28 cellular contexts compared by ENCODE assay signal in genomic region chr19:33346665-33347064, GRCh38. TPM values are rescaled to one million over a fixed set of nuclear protein-coding genes. Genes with fewer than 3 reads are reported as not detected.
DNase-seq lines count a peak whose midpoint lies in the region; ATAC-seq, FAIRE-seq and TF ChIP-seq lines count a peak whose summit lies in the region.
"Had no signal": no experiment of that assay in that cellular context is flagged by ENCODE, and none has a peak within 500 bp of the region (broad histone marks: within the 10 kb centered on the region; RNA-seq: fewer than 3 reads in every experiment).

No MANE protein-coding gene starts in this region.

- no peak overlapping the region for H2BK20ac ChIP-seq in IMR-90 (ENCODE audit: low read depth, low read length)

- H2AFZ ChIP-seq in HepG2 (ENCODE audit: low read length) = no peak overlapping the region
- no peak overlapping the region for H2AFZ ChIP-seq in IMR-90 (replicated peaks; ENCODE audit: low read length, poor library complexity)
- H2AFZ ChIP-seq in K562 (ENCODE audit: low read depth, low read length) = no peak overlapping the region

- BruUV-seq in HepG2 (replicated peaks; lab: Mats Ljungman, UMichigan) (no TSS peak), IMR-90 (replicated peaks; lab: Mats Ljungman, UMichigan) (no TSS peak), K562 (replicated peaks; lab: Mats Ljungman, UMichigan) (no TSS peak)

- no peak overlapping the region for H3K14ac ChIP-seq in IMR-90 (replicated peaks; ENCODE audit: low read depth, low read length)

- in situ Hi-C loops in HepG2 (cut with HindIII; ENCODE audit: extremely low pct_ligation_motif_present, low pct_unique_long_range_greater_than_20kb) (no loop called here), IMR-90 (cut with MboI; ENCODE audit: low sequenced_read_pairs) (no loop called here), K562 (cut with MboI) (no loop called here)

- no peak overlapping the region for H2BK5ac ChIP-seq in IMR-90 (ENCODE audit: low read depth, low read length, poor library complexity, severe bottlenecking)

- ATAC-seq in HepG2 (no peak), right lobe of liver (no peak), IMR-90 (ENCODE audit: low read depth) (no peak), K562 (no peak), HG02610 (IDR thresholded peaks at IDR 0.05; ENCODE audit: unreplicated experiment) (no peak), HG02763 (IDR thresholded peaks at IDR 0.05; ENCODE audit: unreplicated experiment) (no peak)
- ATAC-seq: GM12878 had no signal

- H3K27ac ChIP-seq in HepG2 (ENCODE audit: extremely low read length, insufficient read depth, low read length) (no peak overlapping the region), right lobe of liver (no peak overlapping the region), IMR-90 (ENCODE audit: insufficient read depth, low read length) (no peak overlapping the region), K562 (ENCODE audit: extremely low read depth, low read depth, low read length) (no peak overlapping the region)
- H3K27ac ChIP-seq: 22Rv1, BLaER1 had no signal

- POLR2A ChIA-PET in HepG2 (lab: Yijun Ruan, JAX) (no interaction called here), IMR-90 (lab: Charles Lee; ENCODE audit: unreplicated experiment) (no interaction called here), K562 (lab: Yijun Ruan, JAX) (no interaction called here)

- H3K79me1 ChIP-seq in IMR-90 (ENCODE audit: low read depth in 1 of 2, low read length in 2 of 2) = no peaks in the 10 kb centered on the region

- H2BK15ac ChIP-seq in IMR-90 (ENCODE audit: low read depth, low read length) = no peak overlapping the region

- H3K79me2 ChIP-seq in HepG2 (ENCODE audit: insufficient read depth, low read length) = no peaks in the 10 kb centered on the region
- no peaks in the 10 kb centered on the region for H3K79me2 ChIP-seq in K562 (ENCODE audit: control insufficient read depth, insufficient read depth, low read length)

- H3K56ac ChIP-seq in IMR-90 (ENCODE audit: extremely low read depth, insufficient read depth, low read length) = no peak overlapping the region

- H4K8ac ChIP-seq in IMR-90 (ENCODE audit: low read depth in 2 of 2, low read length in 2 of 2) = no peak overlapping the region

- H3K27me3 ChIP-seq in HepG2 (ENCODE audit: control insufficient read depth in 1 of 2, insufficient read depth in 2 of 2, low read length in 2 of 2) (no peaks in the 10 kb centered on the region), right lobe of liver (no peaks in the 10 kb centered on the region), IMR-90 (ENCODE audit: control insufficient read depth, insufficient read depth, low read length) (peaks cover 5% of the 10 kb centered on the region), K562 (ENCODE audit: control insufficient read depth in 2 of 2, insufficient read depth in 2 of 2, low read length in 2 of 2) (peaks cover 14 to 25% of the 10 kb centered on the region in 2 experiments)
- H3K27me3 ChIP-seq: BLaER1 had no signal

- H2BK120ac ChIP-seq in IMR-90 (ENCODE audit: low read depth, low read length) = no peak overlapping the region

- H3K4me2 ChIP-seq in HepG2 (ENCODE audit: low read depth, low read length) = no peak overlapping the region
- no peak overlapping the region for H3K4me2 ChIP-seq in IMR-90 (ENCODE audit: low read depth, low read length)
- H3K4me2 ChIP-seq in K562 (ENCODE audit: insufficient read depth, low read length) = no peak overlapping the region
- H3K4me2 ChIP-seq: BLaER1 had no signal

- no peaks in the 10 kb centered on the region for H3K9me3 ChIP-seq in HepG2 (ENCODE audit: low read length)
- H3K9me3 ChIP-seq in right lobe of liver = no peaks in the 10 kb centered on the region
- H3K9me3 ChIP-seq in IMR-90 (ENCODE audit: control insufficient read depth, insufficient read depth, low read length) = no peaks in the 10 kb centered on the region
- H3K9me3 ChIP-seq in K562 (replicated peaks; ENCODE audit: control insufficient read depth, insufficient read depth, low read depth, low read length) = no peaks in the 10 kb centered on the region
- H3K9me3 ChIP-seq: BE2C, BLaER1, Caco-2 had no signal

- TF ChIP-seq EP300 in HepG2 (IDR thresholded peaks at IDR 0.05; ENCODE audit: low read depth in 2 of 2, low read length in 2 of 2) (no peak), HepG2 (CRISPR knock-in tag; IDR thresholded peaks at IDR 0.05; ENCODE audit: borderline replicate concordance) (no peak), K562 (IDR thresholded peaks at IDR 0.05; ENCODE audit: low read length) (no peak)

- H4K5ac ChIP-seq in IMR-90 (ENCODE audit: low read depth, low read length) = no peak overlapping the region

- H4K91ac ChIP-seq in IMR-90 (ENCODE audit: insufficient read depth, low read depth, low read length) = no peak overlapping the region

- H3K9me1 ChIP-seq in IMR-90 (ENCODE audit: insufficient read depth, low read length) (no peaks in the 10 kb centered on the region), K562 (ENCODE audit: control insufficient read depth, insufficient read depth, low read length) (no peaks in the 10 kb centered on the region)

- H4K20me1 ChIP-seq in HepG2 (ENCODE audit: insufficient read depth, low read length) (no peaks in the 10 kb centered on the region), IMR-90 (ENCODE audit: insufficient read depth, low read length) (no peaks in the 10 kb centered on the region), K562 (replicated peaks; ENCODE audit: control insufficient read depth, insufficient read depth, low read length) (no peaks in the 10 kb centered on the region)
- H4K20me1 ChIP-seq: BLaER1 had no signal

- no peak overlapping the region for H3K4ac ChIP-seq in IMR-90 (ENCODE audit: low read depth, low read length)

- intact Hi-C loops in HepG2 (cut with micrococcal nuclease; ENCODE audit: unreplicated experiment) = no loop called here
- intact Hi-C loops in right lobe of liver (cut with DNase I) = no loop called here
- intact Hi-C loops in IMR-90 (cut with micrococcal nuclease) = no loop called here
- intact Hi-C loops in K562 (cut with micrococcal nuclease) = no loop called here

- H2AK9ac ChIP-seq in IMR-90 (replicated peaks; ENCODE audit: low read depth, low read length, poor library complexity) = no peak overlapping the region

- dilution Hi-C loops in IMR-90 (cut with HindIII; ENCODE audit: low sequenced_read_pairs, unreplicated experiment) = no loop called here

- H3K9ac ChIP-seq in HepG2 (ENCODE audit: insufficient read depth, low read depth, low read length) = no peak overlapping the region
- no peak overlapping the region for H3K9ac ChIP-seq in IMR-90 (ENCODE audit: low read depth, low read length)
- no peak overlapping the region for H3K9ac ChIP-seq in K562 (ENCODE audit: insufficient read depth in 1 of 2, low read depth in 2 of 2, low read length in 2 of 2)
- H3K9ac ChIP-seq: BLaER1 had no signal

- H3K18ac ChIP-seq in IMR-90 (ENCODE audit: low read depth, low read length) = no peak overlapping the region

- no peak for DNase-seq in HepG2 (ENCODE audit: low spot score)
- no peak for DNase-seq in right lobe of liver
- DNase-seq in IMR-90 = no peak
- no peak for DNase-seq in K562 (ENCODE audit: extremely low read depth in 1 of 4, low spot score in 3 of 4)
- no peak for DNase-seq in nucleus accumbens (lab: John Stamatoyannopoulos, UW)
- DNase-seq: ACHN; BE2C; C1 segment of cervical spinal cord; Caco-2; Calu3; CD4-positive, alpha-beta memory T cell; CD4-positive, CD25-positive, alpha-beta regulatory T cell; CD8-positive, alpha-beta memory T cell; DMS 273 treated with DMSO at 0.1 percent for 48 hours; DMS153; DMS53; DMS79; DND-41; EL; GDM1 had no signal

- H2AK5ac ChIP-seq in IMR-90 (ENCODE audit: low read depth, low read length) = no peak overlapping the region

- TF ChIP-seq RAD21 in HepG2 (CRISPR knock-in tag; IDR thresholded peaks at IDR 0.05) (no peak), IMR-90 (IDR thresholded peaks at IDR 0.05; ENCODE audit: low read length) (no peak), K562 (CRISPR knock-in tag; conservative IDR thresholded peaks at IDR 0.05 in 1 of 2, IDR thresholded peaks at IDR 0.05 in 1 of 2) (no peak)

- TF ChIP-seq CTCF in HepG2 (CRISPR knock-in tag; IDR thresholded peaks at IDR 0.05) = no peak
- no peak for TF ChIP-seq CTCF in right lobe of liver (IDR thresholded peaks at IDR 0.05)
- TF ChIP-seq CTCF in IMR-90 (conservative IDR thresholded peaks at IDR 0.05; ENCODE audit: low read depth, low read length) = no peak
- TF ChIP-seq CTCF in K562 (IDR thresholded peaks at IDR 0.05 in 2 of 3, conservative IDR thresholded peaks at IDR 0.05 in 1 of 3; ENCODE audit: insufficient read depth in 2 of 3, low read depth in 1 of 3, low read length in 3 of 3) = no peak

- H3K23ac ChIP-seq in IMR-90 (ENCODE audit: low read depth, low read length) = no peak overlapping the region

- H3K36me3 ChIP-seq in HepG2 (replicated peaks in 1 of 2; ENCODE audit: control insufficient read depth in 1 of 2, insufficient read depth in 2 of 2, low read length in 2 of 2) (no peaks in the 10 kb centered on the region), right lobe of liver (no peaks in the 10 kb centered on the region), IMR-90 (ENCODE audit: control insufficient read depth, insufficient read depth, low read length) (no peaks in the 10 kb centered on the region), K562 (ENCODE audit: control insufficient read depth, insufficient read depth, low read length) (no peaks in the 10 kb centered on the region)
- H3K36me3 ChIP-seq: BE2C, BLaER1 had no signal

- FAIRE-seq in HepG2 (lab: Jason Lieb, UNC) = no peak
- FAIRE-seq in K562 (lab: Jason Lieb, UNC) = no peak
- FAIRE-seq: D721Med, GM12878, GM12892, GM18507 had no signal

- no peak for TF ChIP-seq POLR2A in HepG2 (IDR thresholded peaks at IDR 0.05; ENCODE audit: insufficient read depth in 1 of 2, low read depth in 2 of 2, low read length in 2 of 2)
- no peak for TF ChIP-seq POLR2A in right lobe of liver (IDR thresholded peaks at IDR 0.05)
- TF ChIP-seq POLR2A in IMR-90 (IDR thresholded peaks at IDR 0.05; ENCODE audit: low read depth, low read length) = no peak
- no peak for TF ChIP-seq POLR2A in K562 (conservative IDR thresholded peaks at IDR 0.05)

- H3K4me3 ChIP-seq in HepG2 (replicated peaks in 1 of 3; ENCODE audit: insufficient read depth in 1 of 3, low read depth in 2 of 3, low read length in 3 of 3) = no peak overlapping the region
- no peak overlapping the region for H3K4me3 ChIP-seq in right lobe of liver
- no peak overlapping the region for H3K4me3 ChIP-seq in IMR-90 (ENCODE audit: insufficient read depth, low read depth, low read length)
- no peak overlapping the region for H3K4me3 ChIP-seq in K562
- H3K4me3 ChIP-seq: BLaER1, GM12878 had no signal

- peaks cover 54% of the 10 kb centered on the region for H3K4me1 ChIP-seq in HepG2 (ENCODE audit: insufficient read depth, low read length)
- H3K4me1 ChIP-seq in right lobe of liver = peaks cover 0 to 32% (median 12%) of the 10 kb centered on the region in 4 donors
- no peaks in the 10 kb centered on the region for H3K4me1 ChIP-seq in IMR-90 (ENCODE audit: control insufficient read depth, insufficient read depth, low read length)
- H3K4me1 ChIP-seq in K562 (replicated peaks in 1 of 2; ENCODE audit: control insufficient read depth in 2 of 2, insufficient read depth in 2 of 2, low read length in 2 of 2) = peaks cover 0 to 7% of the 10 kb centered on the region in 2 experiments; a peak in 1 of 5 replicates
- H3K4me1 ChIP-seq: BE2C, Caco-2 had no signal

- CTCF ChIA-PET in HepG2 (lab: Yijun Ruan, JAX; ENCODE audit: low intra/inter-chr PET ratio, low total read pairs) (no interaction called here), IMR-90 (lab: Yijun Ruan, JAX) (interaction anchor here (0.6 kb wide), 1 partner anchor 432 kb away, joined by 3 read pairs; no protein-coding TSS in a partner anchor), K562 (lab: Yijun Ruan, JAX; ENCODE audit: low intra/inter-chr PET ratio) (no interaction called here)

RNA-seq across cellular contexts. Expression of gene CEBPG, which starts 26.8 kb away (rescaled TPM):
- 34.3 and 49.8 TPM in 2 replicates for total RNA-seq in HepG2 (2016; rRNA removed; fragmentation: Illumina TruSeq; extraction: Trizol)
- 13.2 and 14.7 TPM in 2 replicates for total RNA-seq in HepG2 (2016; cell fraction: cytosol; rRNA removed; fragmentation: Illumina TruSeq; extraction: Trizol; ENCODE audit: low read depth)
- total RNA-seq in HepG2 (2016; cell fraction: insoluble cytoplasmic fraction; rRNA removed; fragmentation: Illumina TruSeq; extraction: Trizol) = 35.7 and 49.1 TPM in 2 replicates
- total RNA-seq in HepG2 (2016; cell fraction: membrane; rRNA removed; fragmentation: Illumina TruSeq; extraction: Trizol) = 37.6 and 38.8 TPM in 2 replicates
- total RNA-seq in HepG2 (2016; cell fraction: nucleus; rRNA removed; fragmentation: Illumina TruSeq; extraction: Trizol) = 24.5 and 24.7 TPM in 2 replicates
- polyA plus RNA-seq in HepG2 (2011; rRNA removed) = 25.7 and 26.6 TPM in 2 replicates
- polyA plus RNA-seq in HepG2 (2011; cell fraction: cytosol; rRNA removed) = 16.9 and 25.6 TPM in 2 replicates
- 11.7 and 17.0 TPM in 2 replicates for polyA plus RNA-seq in HepG2 (2011; cell fraction: nucleus; rRNA removed)
- 34.2 and 46.3 TPM in 2 replicates for polyA plus RNA-seq in HepG2 (2012)
- 13.2 and 15.5 TPM in 2 replicates for polyA plus RNA-seq in HepG2 (2016; cell fraction: cytosol; fragmentation: Illumina TruSeq; extraction: Trizol; ENCODE audit: low read depth)
- polyA plus RNA-seq in HepG2 (2016; cell fraction: insoluble cytoplasmic fraction; fragmentation: Illumina TruSeq; extraction: Trizol; ENCODE audit: low read depth) = 44.3 and 47.4 TPM in 2 replicates
- 25.6 and 28.0 TPM in 2 replicates for polyA plus RNA-seq in HepG2 (2016; cell fraction: membrane; fragmentation: Illumina TruSeq; extraction: Trizol; ENCODE audit: low read depth)
- polyA plus RNA-seq in HepG2 (2016; cell fraction: nucleus; fragmentation: Illumina TruSeq; extraction: Trizol; ENCODE audit: insufficient read depth, low read depth) = 30.5 and 35.3 TPM in 2 replicates
- polyA minus RNA-seq in HepG2 (2011; rRNA and poly(A)+ RNA removed; ENCODE audit: low replicate concordance) = 14.6 and 15.2 TPM in 2 replicates
- polyA minus RNA-seq in HepG2 (2011; cell fraction: cytosol; rRNA and poly(A)+ RNA removed) = 18.9 and 25.7 TPM in 2 replicates
- 26.3 and 34.8 TPM in 2 replicates for polyA minus RNA-seq in HepG2 (2011; cell fraction: nucleus; rRNA and poly(A)+ RNA removed)
- 10 to 100 TPM; 15.0 to 32.3 (median 27.1) TPM for total RNA-seq in right lobe of liver
- 14.3 and 21.1 TPM in 2 replicates for total RNA-seq in IMR-90 (2012; rRNA removed)
- 7.9 and 9.2 TPM in 2 replicates for polyA plus RNA-seq in IMR-90 (2012; rRNA removed)
- 2.9 and 4.9 TPM in 2 replicates for polyA plus RNA-seq in IMR-90 (2012; cell fraction: cytosol; rRNA removed)
- 2.6 and 13.3 TPM in 2 replicates for polyA plus RNA-seq in IMR-90 (2012; cell fraction: nucleus; rRNA removed; ENCODE audit: low replicate concordance)
- total RNA-seq in K562 (2011; cell fraction: chromatin; rRNA removed; ENCODE audit: low replicate concordance) = 10.0 and 38.4 TPM in 2 replicates
- 8.7 and 12.4 TPM in 2 replicates for total RNA-seq in K562 (2011; cell fraction: nucleolus; rRNA removed)
- 16.9 and 22.7 TPM in 2 replicates for total RNA-seq in K562 (2011; cell fraction: nucleoplasm; rRNA removed)
- 29.7 and 31.2 TPM in 2 replicates for total RNA-seq in K562 (2014; rRNA removed)
- 34.9 and 42.3 TPM in 2 replicates for total RNA-seq in K562 (2014; rRNA removed; fragmentation: Illumina TruSeq; extraction: Trizol)
- total RNA-seq in K562 (2015; rRNA removed; fragmentation: Illumina TruSeq; extraction: Trizol) = 15.0 and 17.3 TPM in 2 replicates
- 29.7 and 34.6 TPM in 2 replicates for total RNA-seq in K562 (2021)
- polyA plus RNA-seq in K562 (2011; rRNA removed) = 30.9 and 31.2 TPM in 2 replicates
- 9.2 and 18.2 TPM in 2 replicates for polyA plus RNA-seq in K562 (2011; cell fraction: cytosol; rRNA removed)
- polyA plus RNA-seq in K562 (2011; cell fraction: nucleus; rRNA removed) = 11.6 and 23.1 TPM in 2 replicates
- polyA plus RNA-seq in K562 (2012) = 16.1 and 50.7 TPM in 2 replicates
- 28.8 and 30.1 TPM in 2 replicates for polyA plus RNA-seq in K562 (2014; fragmentation: Illumina TruSeq; extraction: Trizol)
- 1 to 10 TPM; 9.5 to 9.8 TPM for polyA plus RNA-seq in K562 (2014; fragmentation: Nextera tagmentation; extraction: Ambion mirVana)
- 30.2 and 33.0 TPM in 2 replicates for polyA plus RNA-seq in K562 (2014; rRNA removed)
- 31.5 and 41.1 TPM in 2 replicates for polyA minus RNA-seq in K562 (2011; rRNA and poly(A)+ RNA removed)
- 10.6 and 12.5 TPM in 2 replicates for polyA minus RNA-seq in K562 (2011; cell fraction: cytosol; rRNA and poly(A)+ RNA removed)
- polyA minus RNA-seq in K562 (2011; cell fraction: nucleus; rRNA and poly(A)+ RNA removed) = 7.7 and 21.0 TPM in 2 replicates

RNA-seq across cellular contexts. Expression of gene CEBPA, which starts 44.3 kb away (rescaled TPM):
- 99.9 and 103 TPM in 2 replicates for total RNA-seq in HepG2 (2016; rRNA removed; fragmentation: Illumina TruSeq; extraction: Trizol)
- 28.5 and 32.0 TPM in 2 replicates for total RNA-seq in HepG2 (2016; cell fraction: cytosol; rRNA removed; fragmentation: Illumina TruSeq; extraction: Trizol; ENCODE audit: low read depth)
- total RNA-seq in HepG2 (2016; cell fraction: insoluble cytoplasmic fraction; rRNA removed; fragmentation: Illumina TruSeq; extraction: Trizol) = 99.3 and 101 TPM in 2 replicates
- total RNA-seq in HepG2 (2016; cell fraction: membrane; rRNA removed; fragmentation: Illumina TruSeq; extraction: Trizol) = 88.0 and 107 TPM in 2 replicates
- 47.4 and 51.4 TPM in 2 replicates for total RNA-seq in HepG2 (2016; cell fraction: nucleus; rRNA removed; fragmentation: Illumina TruSeq; extraction: Trizol)
- 24.8 and 35.0 TPM in 2 replicates for polyA plus RNA-seq in HepG2 (2011; rRNA removed)
- polyA plus RNA-seq in HepG2 (2011; cell fraction: cytosol; rRNA removed) = 40.5 and 42.6 TPM in 2 replicates
- 17.3 and 19.3 TPM in 2 replicates for polyA plus RNA-seq in HepG2 (2011; cell fraction: nucleus; rRNA removed)
- polyA plus RNA-seq in HepG2 (2012) = 22.3 and 27.0 TPM in 2 replicates
- 23.5 and 27.9 TPM in 2 replicates for polyA plus RNA-seq in HepG2 (2016; cell fraction: cytosol; fragmentation: Illumina TruSeq; extraction: Trizol; ENCODE audit: low read depth)
- polyA plus RNA-seq in HepG2 (2016; cell fraction: insoluble cytoplasmic fraction; fragmentation: Illumina TruSeq; extraction: Trizol; ENCODE audit: low read depth) = 121 and 123 TPM in 2 replicates
- 68.7 and 77.8 TPM in 2 replicates for polyA plus RNA-seq in HepG2 (2016; cell fraction: membrane; fragmentation: Illumina TruSeq; extraction: Trizol; ENCODE audit: low read depth)
- polyA plus RNA-seq in HepG2 (2016; cell fraction: nucleus; fragmentation: Illumina TruSeq; extraction: Trizol; ENCODE audit: insufficient read depth, low read depth) = 76.4 and 86.3 TPM in 2 replicates
- polyA minus RNA-seq in HepG2 (2011; rRNA and poly(A)+ RNA removed; ENCODE audit: low replicate concordance) = 4.5 and 45.0 TPM in 2 replicates
- polyA minus RNA-seq in HepG2 (2011; cell fraction: cytosol; rRNA and poly(A)+ RNA removed) = 25.4 and 32.4 TPM in 2 replicates
- 15.6 and 18.2 TPM in 2 replicates for polyA minus RNA-seq in HepG2 (2011; cell fraction: nucleus; rRNA and poly(A)+ RNA removed)
- total RNA-seq in right lobe of liver = 100 to 1,000 TPM in 4 of 6 experiments, 10 to 100 TPM in 2; 53.9 to 163 (median 119) TPM
- total RNA-seq in IMR-90 (2012; rRNA removed) = under 0.01 TPM in 1 of 2 replicates, not detected in the other
- 0.04 and 0.09 TPM in 2 replicates for polyA plus RNA-seq in IMR-90 (2012; rRNA removed)
- polyA plus RNA-seq in IMR-90 (2012; cell fraction: cytosol; rRNA removed) = 0.08 and 0.16 TPM in 2 replicates
- polyA plus RNA-seq in IMR-90 (2012; cell fraction: nucleus; rRNA removed; ENCODE audit: low replicate concordance) = 0.10 and 0.15 TPM in 2 replicates
- 0.35 and 0.44 TPM in 2 replicates for total RNA-seq in K562 (2011; cell fraction: chromatin; rRNA removed; ENCODE audit: low replicate concordance)
- 0.67 and 1.3 TPM in 2 replicates for total RNA-seq in K562 (2011; cell fraction: nucleolus; rRNA removed)
- 0.59 and 0.61 TPM in 2 replicates for total RNA-seq in K562 (2011; cell fraction: nucleoplasm; rRNA removed)
- total RNA-seq in K562 (2014; rRNA removed) = 0.57 and 0.59 TPM in 2 replicates
- 0.07 and 0.13 TPM in 2 replicates for total RNA-seq in K562 (2014; rRNA removed; fragmentation: Illumina TruSeq; extraction: Trizol)
- 0.11 TPM in 1 of 2 replicates, not detected in the other for total RNA-seq in K562 (2015; rRNA removed; fragmentation: Illumina TruSeq; extraction: Trizol)
- total RNA-seq in K562 (2021) = 0.49 and 0.53 TPM in 2 replicates
- polyA plus RNA-seq in K562 (2011; rRNA removed) = 0.15 and 0.20 TPM in 2 replicates
- polyA plus RNA-seq in K562 (2011; cell fraction: cytosol; rRNA removed) = 0.19 and 0.73 TPM in 2 replicates
- polyA plus RNA-seq in K562 (2011; cell fraction: nucleus; rRNA removed) = 0.17 and 0.23 TPM in 2 replicates
- 0.12 and 0.51 TPM in 2 replicates for polyA plus RNA-seq in K562 (2012)
- polyA plus RNA-seq in K562 (2014; fragmentation: Illumina TruSeq; extraction: Trizol) = 0.15 and 0.21 TPM in 2 replicates
- under 1 TPM in 1 of 2 experiments, not detected in 1; 0.03 TPM for polyA plus RNA-seq in K562 (2014; fragmentation: Nextera tagmentation; extraction: Ambion mirVana)
- 0.15 and 0.26 TPM in 2 replicates for polyA plus RNA-seq in K562 (2014; rRNA removed)
- 0.18 and 0.24 TPM in 2 replicates for polyA minus RNA-seq in K562 (2011; rRNA and poly(A)+ RNA removed)
- not detected in 2 replicates for polyA minus RNA-seq in K562 (2011; cell fraction: cytosol; rRNA and poly(A)+ RNA removed)
- polyA minus RNA-seq in K562 (2011; cell fraction: nucleus; rRNA and poly(A)+ RNA removed) = 0.40 and 0.67 TPM in 2 replicates

Comparison
In these comparisons a context has a peak if more than half of its experiments do, and no peak if none do; other contexts are left out.
1. RNA of gene CEBPA, which starts 44.3 kb away (total RNA-seq): 53.9 to 163 TPM in right lobe of liver and 28.5 to 107 TPM in HepG2; 0.07 to 1.3 TPM in K562 and under 0.01 TPM in IMR-90; every median in the first group is over 10 times any median in the second.
2. Of the 241 proteins assayed by ChIP-seq in both HepG2 and K562: peak only in HepG2: CEBPB and ZNF121; only in K562: CEBPG; in both: none; in neither: 238.